ENCODE assay signal across 22 cellular contexts in the genomic region with DNA sequence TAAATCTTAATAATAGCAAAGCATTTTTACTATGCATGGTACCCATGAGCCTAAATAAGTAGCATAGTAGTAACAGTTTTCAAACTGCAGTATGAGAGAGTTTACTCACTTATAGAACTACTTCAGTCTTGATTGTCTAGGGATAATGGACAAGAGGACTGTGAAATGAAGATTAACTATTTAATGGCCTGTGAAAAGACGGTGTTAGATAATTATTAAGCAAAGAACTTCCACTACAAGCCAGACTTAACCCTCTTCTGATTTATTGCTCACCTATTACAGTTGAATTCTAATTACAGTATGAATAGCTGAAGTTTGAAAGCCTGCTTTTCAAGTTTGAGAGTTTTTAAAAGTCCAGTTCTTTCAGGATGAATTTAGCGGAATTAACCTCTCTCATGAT. TPM values are rescaled to one million over a fixed set of nuclear protein-coding genes. Genes with fewer than 3 reads are reported as not detected.
DNase-seq lines count a peak whose midpoint lies in the region; ATAC-seq, FAIRE-seq and TF ChIP-seq lines count a peak whose summit lies in the region.
"Had no signal": no experiment of that assay in that cellular context is flagged by ENCODE, and none has a peak within 500 bp of the region (broad histone marks: within the 10 kb centered on the region; RNA-seq: fewer than 3 reads in every experiment).

No MANE protein-coding gene starts in this region.

- no peaks in the 10 kb centered on the region for H3K9me3 Mint-ChIP-seq in nephron
- no peaks in the 10 kb centered on the region for H3K9me3 Mint-ChIP-seq in natural killer cell treated with Interleukin-12 subunit alpha and Interleukin-12 subunit beta and Interleukin-15 and Interleukin-18, amount 100 ng/mL, for 72 hours
- H3K9me3 Mint-ChIP-seq: CD4-positive, alpha-beta T cell; stimulated activated memory B cell treated with anti-CD40 and anti-IgM and Interleukin-4, amounts not matched to agents 10 μg/mL and 1 μg/mL and 100 μg/mL, for 72 hours had no signal

- peak overlapping the region; percentile 73 to 89 (median 82) for H3K27ac Mint-ChIP-seq in nephron
- no peak overlapping the region for H3K27ac Mint-ChIP-seq in natural killer cell treated with Interleukin-12 subunit alpha and Interleukin-12 subunit beta and Interleukin-15 and Interleukin-18, amount 100 ng/mL, for 72 hours
- H3K27ac Mint-ChIP-seq: activated CD8-positive, alpha-beta T cell treated with anti-CD3 and anti-CD28 coated beads, Interleukin-2, amount 10 ng/mL, durations not matched to agents 7 days and 5 days; stimulated activated memory B cell treated with anti-CD40 and anti-IgM and Interleukin-4, amounts not matched to agents 10 μg/mL and 1 μg/mL and 100 μg/mL, for 72 hours had no signal

- TF ChIP-seq POLR2A in H54 (IDR thresholded peaks at IDR 0.05; ENCODE audit: low read depth, low read length) = no peak

- no peak for DNase-seq in natural killer cell treated with Interleukin-12 subunit alpha and Interleukin-12 subunit beta and Interleukin-15 and Interleukin-18, amount 100 ng/mL, for 72 hours (ENCODE audit: low spot score)
- DNase-seq in H54 (ENCODE audit: insufficient read length, low spot score) = no peak
- DNase-seq: activated CD4-positive, CD25-positive, alpha-beta regulatory T cell; activated CD8-positive, alpha-beta T cell treated with anti-CD3 and anti-CD28 coated beads, Interleukin-2, amount 10 ng/mL, durations not matched to agents 7 days and 5 days; CD4-positive, alpha-beta T cell; GDM1; KBM-7; mammary epithelial cell; NCI-H187; NCI-H2227 treated with DMSO at 0.1 percent for 48 hours; NCI-H748 treated with DMSO at 0.1 percent for 48 hours; stimulated activated CD4-positive, alpha-beta T cell treated with anti-CD3 and anti-CD28 coated beads, Interleukin-2, amount 100 ng/mL, for 24 hours; testis; uterus had no signal

- peaks cover 66% of the 10 kb centered on the region for H3K4me1 Mint-ChIP-seq in nephron
- H3K4me1 Mint-ChIP-seq in natural killer cell treated with Interleukin-12 subunit alpha and Interleukin-12 subunit beta and Interleukin-15 and Interleukin-18, amount 100 ng/mL, for 72 hours (ENCODE audit: low read depth in 2 of 2) = peaks cover 25 to 39% of the 10 kb centered on the region in 2 donors

- peak; percentile 59 for ATAC-seq in GM18909 (IDR thresholded peaks at IDR 0.05; ENCODE audit: poor library complexity, unreplicated experiment)
- ATAC-seq in GM21737 (IDR thresholded peaks at IDR 0.05; ENCODE audit: unreplicated experiment) = peak; percentile 51
- ATAC-seq in HG03432 (IDR thresholded peaks at IDR 0.05; ENCODE audit: unreplicated experiment) = peak; percentile 45
- no peak for ATAC-seq in GM21526 (IDR thresholded peaks at IDR 0.05; ENCODE audit: low FRiP score, unreplicated experiment)
- ATAC-seq in natural killer cell treated with Interleukin-12 subunit alpha and Interleukin-12 subunit beta and Interleukin-15 and Interleukin-18, amount 100 ng/mL, for 72 hours = no peak
- ATAC-seq: activated CD8-positive, alpha-beta T cell treated with anti-CD3 and anti-CD28 coated beads, Interleukin-2, amount 10 ng/mL, durations not matched to agents 7 days and 5 days; HCT116; stimulated activated memory B cell treated with anti-CD40 and anti-IgM and Interleukin-4, amounts not matched to agents 10 μg/mL and 1 μg/mL and 100 μg/mL, for 72 hours had no signal

- peaks cover 32% of the 10 kb centered on the region for H3K36me3 Mint-ChIP-seq in nephron (ENCODE audit: low read depth)
- H3K36me3 Mint-ChIP-seq in natural killer cell treated with Interleukin-12 subunit alpha and Interleukin-12 subunit beta and Interleukin-15 and Interleukin-18, amount 100 ng/mL, for 72 hours = peaks cover 9% of the 10 kb centered on the region

- FAIRE-seq in H54 (lab: Jason Lieb, UNC) = no peak
- FAIRE-seq: keratinocyte had no signal

- no peaks in the 10 kb centered on the region for H3K27me3 Mint-ChIP-seq in nephron (ENCODE audit: low read depth)
- H3K27me3 Mint-ChIP-seq in natural killer cell treated with Interleukin-12 subunit alpha and Interleukin-12 subunit beta and Interleukin-15 and Interleukin-18, amount 100 ng/mL, for 72 hours = no peaks in the 10 kb centered on the region
- H3K27me3 Mint-ChIP-seq: CD4-positive, alpha-beta T cell; stimulated activated memory B cell treated with anti-CD40 and anti-IgM and Interleukin-4, amounts not matched to agents 10 μg/mL and 1 μg/mL and 100 μg/mL, for 72 hours had no signal

- no peak for TF ChIP-seq CTCF in nephron (IDR thresholded peaks at IDR 0.05; ENCODE audit: unreplicated experiment in 3 of 3)

- H3K4me3 Mint-ChIP-seq in nephron = peak overlapping the region in 1 of 3 experiments; percentile 23
- H3K4me3 Mint-ChIP-seq in natural killer cell treated with Interleukin-12 subunit alpha and Interleukin-12 subunit beta and Interleukin-15 and Interleukin-18, amount 100 ng/mL, for 72 hours = no peak overlapping the region
- H3K4me3 Mint-ChIP-seq: activated CD8-positive, alpha-beta T cell treated with anti-CD3 and anti-CD28 coated beads, Interleukin-2, amount 10 ng/mL, durations not matched to agents 7 days and 5 days; stimulated activated memory B cell treated with anti-CD40 and anti-IgM and Interleukin-4, amounts not matched to agents 10 μg/mL and 1 μg/mL and 100 μg/mL, for 72 hours had no signal

RNA-seq across cellular contexts. Expression of a gene that starts 19.0 kb away (rescaled TPM):
- 10 to 100 TPM; 56.3 to 74.4 TPM for total RNA-seq in natural killer cell treated with Interleukin-12 subunit alpha and Interleukin-12 subunit beta and Interleukin-15 and Interleukin-18, amount 100 ng/mL, for 72 hours

Comparison
In these comparisons a context has a peak if more than half of its experiments do, and no peak if none do; other contexts are left out.
1. ATAC-seq: peak in GM18909 (single experiment), GM21737 (single experiment) and HG03432 (single experiment); none in GM21526 (single experiment) and natural killer cell treated with Interleukin-12 subunit alpha and Interleukin-12 subunit beta and Interleukin-15 and Interleukin-18, amount 100 ng/mL, for 72 hours (0 of 2).
2. H3K27ac Mint-ChIP-seq: peak in nephron (3 of 3); none in natural killer cell treated with Interleukin-12 subunit alpha and Interleukin-12 subunit beta and Interleukin-15 and Interleukin-18, amount 100 ng/mL, for 72 hours (0 of 2).